In the genomic region with DNA sequence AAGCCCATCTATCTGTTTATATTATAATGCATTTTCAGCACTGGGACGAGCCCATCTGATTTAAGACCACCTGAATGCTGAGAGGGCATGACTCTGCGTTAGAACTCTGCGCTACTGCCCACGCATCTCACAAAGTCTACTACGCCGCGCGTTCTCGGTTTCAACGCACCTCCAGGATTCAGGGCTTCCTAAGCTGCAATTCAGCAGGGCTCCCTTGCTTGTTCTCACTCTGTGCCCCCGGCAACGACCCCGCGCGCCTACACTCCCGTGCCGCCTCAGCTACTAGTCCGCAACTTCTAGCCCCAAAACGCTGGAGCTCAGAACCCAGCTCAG, we compare ENCODE assay signal across 1 cellular context.
TF ChIP-seq lines count a peak whose summit lies in the region.

No MANE protein-coding gene starts in this region.

TF ChIP-seq in GM23338, 12 proteins besides CTCF, POLR2A, EP300 and RAD21 (continued from another document):
- TF ChIP-seq, protein P1, sequence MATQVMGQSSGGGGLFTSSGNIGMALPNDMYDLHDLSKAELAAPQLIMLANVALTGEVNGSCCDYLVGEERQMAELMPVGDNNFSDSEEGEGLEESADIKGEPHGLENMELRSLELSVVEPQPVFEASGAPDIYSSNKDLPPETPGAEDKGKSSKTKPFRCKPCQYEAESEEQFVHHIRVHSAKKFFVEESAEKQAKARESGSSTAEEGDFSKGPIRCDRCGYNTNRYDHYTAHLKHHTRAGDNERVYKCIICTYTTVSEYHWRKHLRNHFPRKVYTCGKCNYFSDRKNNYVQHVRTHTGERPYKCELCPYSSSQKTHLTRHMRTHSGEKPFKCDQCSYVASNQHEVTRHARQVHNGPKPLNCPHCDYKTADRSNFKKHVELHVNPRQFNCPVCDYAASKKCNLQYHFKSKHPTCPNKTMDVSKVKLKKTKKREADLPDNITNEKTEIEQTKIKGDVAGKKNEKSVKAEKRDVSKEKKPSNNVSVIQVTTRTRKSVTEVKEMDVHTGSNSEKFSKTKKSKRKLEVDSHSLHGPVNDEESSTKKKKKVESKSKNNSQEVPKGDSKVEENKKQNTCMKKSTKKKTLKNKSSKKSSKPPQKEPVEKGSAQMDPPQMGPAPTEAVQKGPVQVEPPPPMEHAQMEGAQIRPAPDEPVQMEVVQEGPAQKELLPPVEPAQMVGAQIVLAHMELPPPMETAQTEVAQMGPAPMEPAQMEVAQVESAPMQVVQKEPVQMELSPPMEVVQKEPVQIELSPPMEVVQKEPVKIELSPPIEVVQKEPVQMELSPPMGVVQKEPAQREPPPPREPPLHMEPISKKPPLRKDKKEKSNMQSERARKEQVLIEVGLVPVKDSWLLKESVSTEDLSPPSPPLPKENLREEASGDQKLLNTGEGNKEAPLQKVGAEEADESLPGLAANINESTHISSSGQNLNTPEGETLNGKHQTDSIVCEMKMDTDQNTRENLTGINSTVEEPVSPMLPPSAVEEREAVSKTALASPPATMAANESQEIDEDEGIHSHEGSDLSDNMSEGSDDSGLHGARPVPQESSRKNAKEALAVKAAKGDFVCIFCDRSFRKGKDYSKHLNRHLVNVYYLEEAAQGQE (IDR thresholded peaks at IDR 0.05; ENCODE audit: unreplicated experiment), result no peak
- no peak for TF ChIP-seq EZH2 (IDR thresholded peaks at IDR 0.05; ENCODE audit: low read depth, unreplicated experiment)
